ENCODE assay signal across 8 cellular contexts in genomic region chr7:77247206-77247850, GRCh38.
A peak's percentile ranks its signal among the peaks of the same experiment; 100 is the strongest.
DNase-seq lines count a peak whose midpoint lies in the region; ATAC-seq and TF ChIP-seq lines count a peak whose summit lies in the region.

No MANE protein-coding gene starts in this region.

- peaks cover 27% of the 10 kb centered on the region for H3K4me1 ChIP-seq in adipocyte (ENCODE audit: control insufficient read depth, insufficient read depth, low read length)

- H3K36me3 ChIP-seq in adipocyte (ENCODE audit: control insufficient read depth, insufficient read depth, low read length, severe bottlenecking): no peaks in the 10 kb centered on the region

- peak; percentile 80 for ATAC-seq in HG02588 (IDR thresholded peaks at IDR 0.05; ENCODE audit: unreplicated experiment)
- ATAC-seq in GM21360 (IDR thresholded peaks at IDR 0.05; ENCODE audit: unreplicated experiment): no peak

- H3K9ac ChIP-seq in adipocyte (ENCODE audit: low read length): no peak overlapping the region

- H3K9me3 ChIP-seq in adipocyte (ENCODE audit: control insufficient read depth, low read length): no peaks in the 10 kb centered on the region

- H3K27me3 ChIP-seq in adipocyte (replicated peaks; ENCODE audit: control insufficient read depth, insufficient read depth, low read length): no peaks in the 10 kb centered on the region

- DNase-seq in GM10248 (ENCODE audit: extremely low spot score): peak; percentile 66
- DNase-seq in NCI-H1694 (lab: John Stamatoyannopoulos, UW): peak; percentile 66
- peak; percentile 79 for DNase-seq in T follicular helper cell (ENCODE audit: low read depth)
- peak; percentile 89 for DNase-seq in adipocyte (ENCODE audit: low read depth)
- peak; percentile 9 to 49 for DNase-seq in hippocampal formation (lab: John Stamatoyannopoulos, UW)
- DNase-seq in smooth muscle cell of the brain vasculature (ENCODE audit: low read depth, low spot score): peak; percentile 55

- CTCF ChIA-PET in GM10248 (lab: Yijun Ruan, JAX): interaction anchor here (0.6 to 3.5 kb wide), 38 partner anchors 8 to 404 kb away, joined by 3 to 45 read pairs (median 5); partner anchors contain the start of genes CCDC146 and FGL2

- no peak overlapping the region for H3K4me3 ChIP-seq in adipocyte (ENCODE audit: low read length)

- TF ChIP-seq CTCF in GM10248 (IDR thresholded peaks at IDR 0.05; ENCODE audit: control extremely low read depth, extremely low read depth, low read depth, missing control alignments): peak; percentile 76

- POLR2A ChIA-PET in GM10248 (lab: Yijun Ruan, JAX): interaction anchor here (0.5 kb wide), 1 partner anchor 29 kb away, joined by 6 read pairs; no protein-coding TSS in a partner anchor

Comparison
In these comparisons a context has a peak if more than half of its experiments do, and no peak if none do; other contexts are left out.
1. DNase-seq: peak in every context shown above with its lines; median percentile 89 in adipocyte; 79 in T follicular helper cell; 66 in GM10248; 66 in NCI-H1694; 55 in smooth muscle cell of the brain vasculature; 29 in hippocampal formation.